8 cellular contexts compared by ENCODE assay signal in the genomic region with DNA sequence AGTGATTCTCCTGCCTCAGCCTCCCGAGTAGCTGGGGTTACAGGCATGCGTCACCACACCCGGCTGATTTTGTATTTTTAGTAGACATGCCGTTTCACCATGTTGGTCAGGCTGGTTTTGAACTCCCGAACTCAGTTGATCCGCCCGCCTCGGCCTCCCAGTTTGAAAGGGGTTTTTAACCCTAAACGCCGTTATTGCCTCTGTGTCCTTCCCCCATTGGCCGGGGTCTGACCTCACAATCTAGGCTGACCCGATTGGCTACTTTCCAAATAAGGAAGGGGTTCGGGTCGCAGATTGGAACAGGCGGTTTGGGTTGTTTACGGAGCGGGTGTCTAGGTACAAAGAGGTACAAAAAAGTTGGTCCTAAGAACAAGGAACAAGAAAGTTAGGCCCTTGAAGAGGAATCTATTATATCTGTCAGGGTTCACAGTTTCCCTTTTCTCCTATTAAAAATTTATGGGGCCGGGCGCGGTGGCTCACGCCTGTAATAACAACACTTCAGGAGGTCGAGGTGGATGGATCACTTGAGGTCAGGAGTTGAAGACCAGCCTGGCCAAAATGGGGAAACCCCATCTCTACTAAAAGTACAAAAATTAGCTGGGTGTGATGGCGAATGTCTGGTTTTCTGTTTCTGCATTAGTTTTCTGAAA. TPM values are rescaled to one million over a fixed set of nuclear protein-coding genes. Genes with fewer than 3 reads are reported as not detected.
DNase-seq lines count a peak whose midpoint lies in the region; ATAC-seq and TF ChIP-seq lines count a peak whose summit lies in the region.

No MANE protein-coding gene starts in this region.

- H3K4me2 ChIP-seq in osteoblast (ENCODE audit: insufficient read depth, low read length) = peak overlapping the region; percentile 93

- H3K4me3 ChIP-seq in fibroblast of villous mesenchyme (ENCODE audit: low read depth, low read length) (peak overlapping the region; percentile 72), osteoblast (ENCODE audit: insufficient read depth, low read length) (peak overlapping the region; percentile 94)

- H3K4me1 ChIP-seq in osteoblast (ENCODE audit: insufficient read depth, low read length) = peaks cover 4% of the 10 kb centered on the region

- no peaks in the 10 kb centered on the region for H4K20me1 ChIP-seq in osteoblast (ENCODE audit: insufficient read depth, low read length)

- ATAC-seq in GM21447 (IDR thresholded peaks at IDR 0.05; ENCODE audit: unreplicated experiment) = no peak
- ATAC-seq in GM19467 (IDR thresholded peaks at IDR 0.05; ENCODE audit: unreplicated experiment) = no peak

- H3K27ac ChIP-seq in osteoblast (ENCODE audit: low read depth, low read length) = peak overlapping the region; percentile 83

- TF ChIP-seq CTCF in fibroblast of villous mesenchyme (IDR thresholded peaks at IDR 0.05; ENCODE audit: insufficient read depth, low read depth, low read length) = no peak
- no peak for TF ChIP-seq CTCF in osteoblast (IDR thresholded peaks at IDR 0.05; ENCODE audit: extremely low read depth, low read depth, low read length)

- H2AFZ ChIP-seq in osteoblast (ENCODE audit: low read length) = peak overlapping the region; percentile 100

- no peaks in the 10 kb centered on the region for H3K27me3 ChIP-seq in osteoblast (ENCODE audit: insufficient read depth, low read length)

- DNase-seq in GM03348 (ENCODE audit: low spot score) (peak; percentile 14), NOMO-1 (lab: John Stamatoyannopoulos, UW; ENCODE audit: unreplicated experiment in 2 of 2) (peak; percentile 43 to 46), fibroblast of villous mesenchyme (ENCODE audit: low read depth) (peak; percentile 29), osteoblast (ENCODE audit: insufficient read length, low spot score, missing footprints) (peak; percentile 22), SW480 (ENCODE audit: low spot score) (no peak)
- peak; percentile 66 to 67 for DNase-seq in activated T-cell treated with anti-CD3 and anti-CD28 coated beads, Interleukin-2, amount 50 U/mL, for 48 hours

- H3K79me2 ChIP-seq in osteoblast (ENCODE audit: insufficient read depth, low read length) = peaks cover 41% of the 10 kb centered on the region

- H3K36me3 ChIP-seq in osteoblast (ENCODE audit: insufficient read depth, low read length) = no peaks in the 10 kb centered on the region

- H3K9me3 ChIP-seq in osteoblast (ENCODE audit: low read depth, low read length) = peaks cover 2% of the 10 kb centered on the region

RNA-seq across cellular contexts. Expression of gene ZNF253, which starts 1.0 kb away (rescaled TPM):
- 2.3 and 5.6 TPM in 2 replicates for total RNA-seq in fibroblast of villous mesenchyme
- total RNA-seq in osteoblast = 4.0 and 5.0 TPM in 2 replicates

RNA-seq across cellular contexts. Expression of gene ZNF93, which starts 34.0 kb away (rescaled TPM):
- 6.4 and 11.2 TPM in 2 replicates for total RNA-seq in fibroblast of villous mesenchyme
- total RNA-seq in osteoblast = 5.1 and 7.1 TPM in 2 replicates

RNA-seq across cellular contexts. Expression of gene ZNF506, which starts 45.2 kb away (rescaled TPM):
- total RNA-seq in fibroblast of villous mesenchyme = 7.3 and 7.7 TPM in 2 replicates
- 14.8 and 18.9 TPM in 2 replicates for total RNA-seq in osteoblast
